ENCODE assay signal across 1 cellular context in genomic region chr19:15108845-15109767, GRCh38.
TF ChIP-seq lines count a peak whose summit lies in the region.

No MANE protein-coding gene starts in this region.

TF ChIP-seq in IMR-90, 13 proteins besides CTCF, POLR2A, EP300 and RAD21:
- no peak for TF ChIP-seq CHD1 (IDR thresholded peaks at IDR 0.05; ENCODE audit: low read depth, low read length)
- no peak for TF ChIP-seq MXI1 (IDR thresholded peaks at IDR 0.05; ENCODE audit: borderline replicate concordance, low read depth, low read length)
- TF ChIP-seq RCOR1 (IDR thresholded peaks at IDR 0.05; ENCODE audit: insufficient replicate concordance, low read length) = no peak
- TF ChIP-seq FOS (IDR thresholded peaks at IDR 0.05; ENCODE audit: low read depth, low read length) = no peak
- no peak for TF ChIP-seq MAZ (IDR thresholded peaks at IDR 0.05; ENCODE audit: borderline replicate concordance, low read depth, low read length)
- TF ChIP-seq, protein P1, sequence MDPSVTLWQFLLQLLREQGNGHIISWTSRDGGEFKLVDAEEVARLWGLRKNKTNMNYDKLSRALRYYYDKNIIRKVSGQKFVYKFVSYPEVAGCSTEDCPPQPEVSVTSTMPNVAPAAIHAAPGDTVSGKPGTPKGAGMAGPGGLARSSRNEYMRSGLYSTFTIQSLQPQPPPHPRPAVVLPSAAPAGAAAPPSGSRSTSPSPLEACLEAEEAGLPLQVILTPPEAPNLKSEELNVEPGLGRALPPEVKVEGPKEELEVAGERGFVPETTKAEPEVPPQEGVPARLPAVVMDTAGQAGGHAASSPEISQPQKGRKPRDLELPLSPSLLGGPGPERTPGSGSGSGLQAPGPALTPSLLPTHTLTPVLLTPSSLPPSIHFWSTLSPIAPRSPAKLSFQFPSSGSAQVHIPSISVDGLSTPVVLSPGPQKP (IDR thresholded peaks at IDR 0.05; ENCODE audit: borderline replicate concordance, low read depth, low read length) = no peak
- no peak for TF ChIP-seq NFE2L2 (IDR thresholded peaks at IDR 0.05; ENCODE audit: low read depth, low read length)
- TF ChIP-seq CEBPB (IDR thresholded peaks at IDR 0.05; ENCODE audit: low read depth, low read length) = no peak
- TF ChIP-seq MAFK (IDR thresholded peaks at IDR 0.05; ENCODE audit: low read depth, low read length) = no peak
- no peak for TF ChIP-seq USF2 (IDR thresholded peaks at IDR 0.05; ENCODE audit: low read depth, low read length)
- TF ChIP-seq RFX5 (IDR thresholded peaks at IDR 0.05; ENCODE audit: low read depth, low read length) = no peak
